Comparison of ENCODE assay signal across 1 cellular context in the genomic region with DNA sequence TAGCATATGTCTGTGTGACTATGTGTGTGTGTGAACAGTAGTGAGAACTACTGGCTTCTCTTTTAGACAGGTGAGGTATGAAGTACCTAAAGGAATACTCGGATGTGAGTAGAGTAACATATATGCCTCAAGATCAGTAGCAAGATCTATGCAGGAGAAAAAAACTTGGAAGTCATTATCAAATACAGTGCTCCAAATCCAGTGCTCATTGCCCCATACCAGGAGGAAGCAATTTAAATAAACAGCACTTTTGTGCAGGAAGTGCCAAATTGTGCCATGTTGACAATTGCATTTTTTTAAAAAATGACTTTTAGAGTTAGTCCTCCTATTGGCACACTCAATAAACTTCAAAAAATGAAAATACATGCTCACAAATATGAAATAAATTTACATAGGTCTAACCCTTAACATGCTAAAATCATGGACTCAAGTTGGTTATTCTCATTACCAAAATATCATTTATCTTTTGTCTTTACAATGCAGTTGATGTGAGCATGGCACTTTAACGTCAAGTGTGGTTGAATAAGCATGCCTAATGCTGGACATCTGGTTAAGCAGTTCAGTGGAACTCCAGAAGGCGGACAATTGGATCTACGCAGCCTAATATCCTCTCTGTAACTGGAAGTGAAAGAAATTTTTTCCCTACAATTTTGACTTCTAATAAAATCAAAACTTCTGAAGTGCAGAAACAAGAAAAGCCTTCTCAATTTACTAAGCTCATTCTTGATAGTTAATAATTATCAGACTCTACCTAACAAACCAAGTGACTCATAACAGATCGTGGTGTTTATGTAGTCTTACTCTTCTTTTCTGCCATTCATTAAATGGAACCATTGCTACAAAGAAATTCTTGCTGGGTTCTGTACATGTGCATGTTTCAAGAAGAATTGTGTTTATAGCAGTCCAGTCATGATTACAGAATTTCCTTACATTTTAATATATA.
TF ChIP-seq lines count a peak whose summit lies in the region.

No MANE protein-coding gene starts in this region.

TF ChIP-seq in GM12878, 131 proteins besides CTCF, POLR2A, EP300 and RAD21:
- TF ChIP-seq ATF7 (IDR thresholded peaks at IDR 0.05; ENCODE audit: low read depth) (no peak), TARDBP (IDR thresholded peaks at IDR 0.05; ENCODE audit: borderline replicate concordance) (no peak), PAX5 (IDR thresholded peaks at IDR 0.05; ENCODE audit: borderline replicate concordance, low read depth, low read length) (no peak)
